In the genomic region with DNA sequence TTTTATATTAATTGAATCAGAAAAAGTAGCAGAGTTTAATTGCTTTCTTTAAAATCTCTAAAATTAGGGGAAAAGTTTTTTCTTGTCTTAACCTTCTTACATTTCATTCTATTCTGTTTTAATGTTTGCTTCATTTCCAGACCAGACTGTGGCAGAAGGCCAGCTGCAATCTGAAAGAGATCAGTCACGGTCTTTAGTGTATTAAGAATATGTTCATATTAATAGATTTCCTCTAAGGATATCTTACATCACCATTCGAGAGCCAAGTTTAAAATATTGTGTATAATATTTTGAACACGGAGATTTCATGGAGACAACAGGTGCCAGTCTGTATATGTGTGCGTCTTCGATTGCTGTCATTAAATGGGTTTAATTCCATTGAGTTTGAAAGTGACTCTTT, we compare ENCODE assay signal across 12 cellular contexts.
A peak's percentile ranks its signal among the peaks of the same experiment; 100 is the strongest.
DNase-seq lines count a peak whose midpoint lies in the region; ATAC-seq and TF ChIP-seq lines count a peak whose summit lies in the region.
"Had no signal": no experiment of that assay in that cellular context is flagged by ENCODE, and none has a peak within 500 bp of the region (broad histone marks: within the 10 kb centered on the region; RNA-seq: fewer than 3 reads in every experiment).

No MANE protein-coding gene starts in this region.

- H3K9ac ChIP-seq in fibroblast of lung (ENCODE audit: insufficient read depth, low read length) = no peak overlapping the region
- H3K9ac ChIP-seq: BLaER1 had no signal

- H3K4me2 ChIP-seq in fibroblast of lung (ENCODE audit: extremely low read depth, insufficient read depth, low read length) = no peak overlapping the region
- H3K4me2 ChIP-seq: BLaER1, GM23338 had no signal

- POLR2A ChIA-PET in activated CD4-positive, alpha-beta memory T cell treated with anti-CD3 and anti-CD28 coated beads for 36 hours (lab: Charles Lee) = no interaction called here

- H3K4me3 ChIP-seq in SJCRH30 (peak overlapping the region; percentile 30), astrocyte of the cerebellum (ENCODE audit: low read depth, low read length) (no peak overlapping the region), fibroblast of lung (replicated peaks in 1 of 4; ENCODE audit: control extremely low read depth in 1 of 4, insufficient read depth in 1 of 4, low read depth in 3 of 4, low read length in 4 of 4) (no peak overlapping the region)
- H3K4me3 ChIP-seq: BLaER1, GM23338 had no signal

- no peak for TF ChIP-seq POLR2A in erythroblast (IDR thresholded peaks at IDR 0.05; ENCODE audit: low read length)

- H3K36me3 Mint-ChIP-seq in activated CD4-positive, alpha-beta memory T cell treated with anti-CD3 and anti-CD28 coated beads for 36 hours = no peaks in the 10 kb centered on the region
- no peaks in the 10 kb centered on the region for H3K36me3 Mint-ChIP-seq in natural killer cell treated with Interleukin-12 subunit alpha and Interleukin-12 subunit beta and Interleukin-15 and Interleukin-18, amount 100 ng/mL, for 72 hours
- H3K36me3 Mint-ChIP-seq: CD14-positive monocyte; CD4-positive, alpha-beta memory T cell had no signal

- no peak for ATAC-seq in natural killer cell treated with Interleukin-12 subunit alpha and Interleukin-12 subunit beta and Interleukin-15 and Interleukin-18, amount 100 ng/mL, for 72 hours
- ATAC-seq: GM23338 had no signal

- H3K79me2 ChIP-seq in fibroblast of lung (ENCODE audit: control insufficient read depth, insufficient read depth, low read length) = no peaks in the 10 kb centered on the region

- no peak overlapping the region for H3K27ac Mint-ChIP-seq in activated CD4-positive, alpha-beta memory T cell treated with anti-CD3 and anti-CD28 coated beads for 36 hours
- H3K27ac Mint-ChIP-seq in natural killer cell treated with Interleukin-12 subunit alpha and Interleukin-12 subunit beta and Interleukin-15 and Interleukin-18, amount 100 ng/mL, for 72 hours = no peak overlapping the region
- H3K27ac Mint-ChIP-seq: CD14-positive monocyte; CD4-positive, alpha-beta memory T cell; GM23338 had no signal

- CTCF ChIA-PET in activated CD4-positive, alpha-beta memory T cell treated with anti-CD3 and anti-CD28 coated beads for 36 hours (lab: Charles Lee) = no interaction called here

- H3K9me3 Mint-ChIP-seq in activated CD4-positive, alpha-beta memory T cell treated with anti-CD3 and anti-CD28 coated beads for 36 hours = no peaks in the 10 kb centered on the region
- H3K9me3 Mint-ChIP-seq in natural killer cell treated with Interleukin-12 subunit alpha and Interleukin-12 subunit beta and Interleukin-15 and Interleukin-18, amount 100 ng/mL, for 72 hours = peaks cover 20% of the 10 kb centered on the region

- H3K4me1 ChIP-seq in SJCRH30 (peaks cover 39% of the 10 kb centered on the region), fibroblast of lung (ENCODE audit: control insufficient read depth, extremely low read depth, insufficient read depth, low read length) (no peaks in the 10 kb centered on the region)
- H3K4me1 ChIP-seq: BLaER1 had no signal

- H3K9me3 ChIP-seq in SJCRH30 (replicated peaks) = peaks cover 14% of the 10 kb centered on the region; the same call in 1 of the 2 replicates
- no peaks in the 10 kb centered on the region for H3K9me3 ChIP-seq in fibroblast of lung (ENCODE audit: control insufficient read depth, insufficient read depth, low read depth, low read length)
- H3K9me3 ChIP-seq: BLaER1 had no signal

- no peaks in the 10 kb centered on the region for H4K20me1 ChIP-seq in fibroblast of lung (ENCODE audit: control insufficient read depth, extremely low read depth, insufficient read depth, low read length)
- H4K20me1 ChIP-seq: BLaER1 had no signal

- H3K27ac ChIP-seq in SJCRH30 = peak overlapping the region; percentile 79
- H3K27ac ChIP-seq in fibroblast of lung (ENCODE audit: insufficient read depth, low read length) = no peak overlapping the region
- H3K27ac ChIP-seq: BLaER1 had no signal

- no peaks in the 10 kb centered on the region for H3K36me3 ChIP-seq in SJCRH30
- no peaks in the 10 kb centered on the region for H3K36me3 ChIP-seq in fibroblast of lung (ENCODE audit: control insufficient read depth, insufficient read depth, low read length)
- H3K36me3 ChIP-seq: BLaER1 had no signal

- H3K4me1 Mint-ChIP-seq in activated CD4-positive, alpha-beta memory T cell treated with anti-CD3 and anti-CD28 coated beads for 36 hours (ENCODE audit: low read depth) = no peaks in the 10 kb centered on the region
- no peaks in the 10 kb centered on the region for H3K4me1 Mint-ChIP-seq in natural killer cell treated with Interleukin-12 subunit alpha and Interleukin-12 subunit beta and Interleukin-15 and Interleukin-18, amount 100 ng/mL, for 72 hours (ENCODE audit: low read depth in 2 of 2)
- H3K4me1 Mint-ChIP-seq: CD14-positive monocyte; CD4-positive, alpha-beta memory T cell; GM23338 had no signal

- no peaks in the 10 kb centered on the region for H3K27me3 Mint-ChIP-seq in activated CD4-positive, alpha-beta memory T cell treated with anti-CD3 and anti-CD28 coated beads for 36 hours
- no peaks in the 10 kb centered on the region for H3K27me3 Mint-ChIP-seq in natural killer cell treated with Interleukin-12 subunit alpha and Interleukin-12 subunit beta and Interleukin-15 and Interleukin-18, amount 100 ng/mL, for 72 hours
- H3K27me3 Mint-ChIP-seq: CD4-positive, alpha-beta memory T cell had no signal

- DNase-seq in SJCRH30 = peak; percentile 84 to 95
- peak; percentile 77 for DNase-seq in astrocyte of the cerebellum (ENCODE audit: low read depth)
- DNase-seq in fibroblast of lung (ENCODE audit: low read depth in 2 of 2) = peak; percentile 9 to 10
- DNase-seq in activated CD4-positive, alpha-beta memory T cell treated with anti-CD3 and anti-CD28 coated beads for 36 hours = no peak
- DNase-seq in natural killer cell treated with Interleukin-12 subunit alpha and Interleukin-12 subunit beta and Interleukin-15 and Interleukin-18, amount 100 ng/mL, for 72 hours (ENCODE audit: low spot score) = no peak
- DNase-seq in erythroblast (lab: John Stamatoyannopoulos, UW) = no peak
- DNase-seq: CD4-positive, alpha-beta memory T cell; DMS79 treated with DMSO at 0.1 percent for 48 hours; HCEC 1CT had no signal

- in situ Hi-C loops in astrocyte of the cerebellum (cut with HindIII; ENCODE audit: low sequenced_read_pairs) = no loop called here

- H3K27me3 ChIP-seq in SJCRH30 (no peaks in the 10 kb centered on the region), fibroblast of lung (ENCODE audit: control insufficient read depth, insufficient read depth, low read length) (no peaks in the 10 kb centered on the region)
- H3K27me3 ChIP-seq: BLaER1 had no signal

- H2AFZ ChIP-seq in fibroblast of lung (ENCODE audit: low read length) = no peak overlapping the region
- H2AFZ ChIP-seq: GM23338 had no signal

- intact Hi-C loops in activated CD4-positive, alpha-beta memory T cell treated with anti-CD3 and anti-CD28 coated beads for 36 hours (cut with micrococcal nuclease) = no loop called here

- no peak for TF ChIP-seq CTCF in astrocyte of the cerebellum (IDR thresholded peaks at IDR 0.05; ENCODE audit: low read depth, low read length, missing control alignments)
- TF ChIP-seq CTCF in fibroblast of lung (conservative IDR thresholded peaks at IDR 0.05 in 1 of 2, IDR thresholded peaks at IDR 0.05 in 1 of 2; ENCODE audit: low read depth in 1 of 2, low read length in 2 of 2) = no peak

- no peak overlapping the region for H3K4me3 Mint-ChIP-seq in activated CD4-positive, alpha-beta memory T cell treated with anti-CD3 and anti-CD28 coated beads for 36 hours
- H3K4me3 Mint-ChIP-seq in natural killer cell treated with Interleukin-12 subunit alpha and Interleukin-12 subunit beta and Interleukin-15 and Interleukin-18, amount 100 ng/mL, for 72 hours = no peak overlapping the region
- H3K4me3 Mint-ChIP-seq: CD14-positive monocyte; CD4-positive, alpha-beta memory T cell; GM23338 had no signal

Comparison
In these comparisons a context has a peak if more than half of its experiments do, and no peak if none do; other contexts are left out.
1. DNase-seq: peak in SJCRH30 (2 of 2), astrocyte of the cerebellum (single experiment) and fibroblast of lung (2 of 2); none in activated CD4-positive, alpha-beta memory T cell treated with anti-CD3 and anti-CD28 coated beads for 36 hours (single experiment), natural killer cell treated with Interleukin-12 subunit alpha and Interleukin-12 subunit beta and Interleukin-15 and Interleukin-18, amount 100 ng/mL, for 72 hours (single experiment) and erythroblast (0 of 2).